Comparison of ENCODE assay signal across 1 cellular context in genomic region chr17:57328109-57328882, GRCh38.
TF ChIP-seq lines count a peak whose summit lies in the region.

No MANE protein-coding gene starts in this region.

TF ChIP-seq in K562, 482 proteins besides CTCF, POLR2A, EP300 and RAD21 (continued from another document):
- TF ChIP-seq ZBTB40 (IDR thresholded peaks at IDR 0.05): no peak
- TF ChIP-seq ZBTB40 (CRISPR knock-in tag; IDR thresholded peaks at IDR 0.05): no peak
- TF ChIP-seq SAFB2 (IDR thresholded peaks at IDR 0.05; ENCODE audit: borderline replicate concordance, low read depth, low read length, severe bottlenecking): no peak
- TF ChIP-seq MLLT1 (IDR thresholded peaks at IDR 0.05): no peak
- no peak for TF ChIP-seq TSC22D4 (tag; IDR thresholded peaks at IDR 0.05)
- TF ChIP-seq MTA3 (IDR thresholded peaks at IDR 0.05; ENCODE audit: borderline replicate concordance): no peak
- TF ChIP-seq CAMTA2 (CRISPR knock-in tag; conservative IDR thresholded peaks at IDR 0.05): no peak
- no peak for TF ChIP-seq ZNF280B (CRISPR knock-in tag; IDR thresholded peaks at IDR 0.05)
- TF ChIP-seq, protein P1, sequence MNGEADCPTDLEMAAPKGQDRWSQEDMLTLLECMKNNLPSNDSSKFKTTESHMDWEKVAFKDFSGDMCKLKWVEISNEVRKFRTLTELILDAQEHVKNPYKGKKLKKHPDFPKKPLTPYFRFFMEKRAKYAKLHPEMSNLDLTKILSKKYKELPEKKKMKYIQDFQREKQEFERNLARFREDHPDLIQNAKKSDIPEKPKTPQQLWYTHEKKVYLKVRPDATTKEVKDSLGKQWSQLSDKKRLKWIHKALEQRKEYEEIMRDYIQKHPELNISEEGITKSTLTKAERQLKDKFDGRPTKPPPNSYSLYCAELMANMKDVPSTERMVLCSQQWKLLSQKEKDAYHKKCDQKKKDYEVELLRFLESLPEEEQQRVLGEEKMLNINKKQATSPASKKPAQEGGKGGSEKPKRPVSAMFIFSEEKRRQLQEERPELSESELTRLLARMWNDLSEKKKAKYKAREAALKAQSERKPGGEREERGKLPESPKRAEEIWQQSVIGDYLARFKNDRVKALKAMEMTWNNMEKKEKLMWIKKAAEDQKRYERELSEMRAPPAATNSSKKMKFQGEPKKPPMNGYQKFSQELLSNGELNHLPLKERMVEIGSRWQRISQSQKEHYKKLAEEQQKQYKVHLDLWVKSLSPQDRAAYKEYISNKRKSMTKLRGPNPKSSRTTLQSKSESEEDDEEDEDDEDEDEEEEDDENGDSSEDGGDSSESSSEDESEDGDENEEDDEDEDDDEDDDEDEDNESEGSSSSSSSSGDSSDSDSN (IDR thresholded peaks at IDR 0.05; ENCODE audit: borderline replicate concordance in 1 of 2, low read depth in 2 of 2, low read length in 2 of 2): no peak
- TF ChIP-seq SPI1 (IDR thresholded peaks at IDR 0.05; ENCODE audit: borderline replicate concordance, low read depth, low read length): no peak
TF ChIP-seq in K562: peak in this region for 5.
